Comparison of ENCODE assay signal across 12 cellular contexts in the genomic region with DNA sequence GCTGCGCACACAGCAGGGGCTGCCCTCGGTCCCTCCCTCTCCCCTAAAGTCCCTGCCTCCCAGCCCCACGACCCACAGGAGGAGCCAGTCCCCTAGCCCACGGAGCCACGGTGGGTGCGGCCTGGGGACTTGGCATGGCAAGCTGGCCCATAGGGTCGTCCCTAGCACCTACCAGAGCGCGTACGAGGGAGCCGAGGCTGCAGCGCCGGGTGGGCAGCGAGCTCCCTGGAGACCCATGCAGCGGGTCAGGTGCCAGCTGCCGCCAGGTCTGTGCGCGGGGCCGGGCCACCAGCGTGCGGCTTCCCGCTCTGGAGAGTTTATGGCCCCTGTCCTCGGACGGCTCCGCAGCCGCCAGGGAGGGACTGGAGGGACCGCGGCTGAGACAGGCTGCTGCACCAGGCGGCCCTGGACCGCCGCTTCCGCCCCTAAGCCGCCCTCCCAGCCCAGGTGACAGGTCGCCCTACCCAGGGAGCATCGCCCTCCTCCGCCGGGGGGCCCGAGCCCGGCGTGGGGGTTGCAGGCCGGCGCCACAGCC.
DNase-seq lines count a peak whose midpoint lies in the region; ATAC-seq and TF ChIP-seq lines count a peak whose summit lies in the region.
"Had no signal": no experiment of that assay in that cellular context is flagged by ENCODE, and none has a peak within 500 bp of the region (broad histone marks: within the 10 kb centered on the region; RNA-seq: fewer than 3 reads in every experiment).

No MANE protein-coding gene starts in this region.

- intact Hi-C loops in breast epithelium (cut with DNase I; ENCODE audit: low total_unique reads) = no loop called here
- intact Hi-C loops in MCF 10A (cut with micrococcal nuclease) = no loop called here
- intact Hi-C loops in esophagus muscularis mucosa (cut with DNase I) = loop anchor here (2.0 kb wide), 1 partner anchor 126 kb away; no protein-coding TSS in a partner anchor
- intact Hi-C loops in adrenal gland (cut with DNase I) = loop anchor here (5.0 to 10.0 kb wide), 2 partner anchors 116 to 119 kb away; no protein-coding TSS in a partner anchor

- H3K4me3 Mint-ChIP-seq in MCF 10A (ENCODE audit: unreplicated experiment) = no peak overlapping the region

- CTCF ChIA-PET in MCF 10A (lab: Yijun Ruan, JAX) = interaction anchor here (1.0 to 3.6 kb wide), 13 partner anchors 15 to 644 kb away, joined by 3 to 50 read pairs (median 4); no protein-coding TSS in a partner anchor

- H3K4me3 ChIP-seq in breast epithelium (peak overlapping the region in 2 of 3 donors; percentile 57 to 71), esophagus muscularis mucosa (peak overlapping the region; percentile 44 to 57 (median 50)), suprapubic skin (peak overlapping the region; percentile 50), adrenal gland (no peak overlapping the region)

- no peaks in the 10 kb centered on the region for H3K4me1 Mint-ChIP-seq in MCF 10A (ENCODE audit: insufficient read depth, unreplicated experiment)
- H3K4me1 Mint-ChIP-seq: H9, memory B cell had no signal

- H3K36me3 Mint-ChIP-seq in MCF 10A (ENCODE audit: insufficient read depth, unreplicated experiment) = no peaks in the 10 kb centered on the region
- H3K36me3 Mint-ChIP-seq: memory B cell had no signal

- H3K36me3 ChIP-seq in breast epithelium = no peaks in the 10 kb centered on the region
- no peaks in the 10 kb centered on the region for H3K36me3 ChIP-seq in esophagus muscularis mucosa
- no peaks in the 10 kb centered on the region for H3K36me3 ChIP-seq in suprapubic skin
- no peaks in the 10 kb centered on the region for H3K36me3 ChIP-seq in adrenal gland (replicated peaks in 1 of 2)

- H3K9me3 ChIP-seq in breast epithelium (no peaks in the 10 kb centered on the region), esophagus muscularis mucosa (no peaks in the 10 kb centered on the region), suprapubic skin (no peaks in the 10 kb centered on the region), adrenal gland (replicated peaks in 1 of 3) (no peaks in the 10 kb centered on the region)

- POLR2A ChIA-PET in MCF 10A (lab: Yijun Ruan, JAX) = interaction anchor here (0.6 kb wide), 1 partner anchor 63 kb away, joined by 3 read pairs; no protein-coding TSS in a partner anchor

- H3K9me3 Mint-ChIP-seq in MCF 10A (ENCODE audit: unreplicated experiment) = no peaks in the 10 kb centered on the region
- H3K9me3 Mint-ChIP-seq: H9, memory B cell had no signal

- peak; percentile 20 for ATAC-seq in HG03378 (IDR thresholded peaks at IDR 0.05; ENCODE audit: unreplicated experiment)

- TF ChIP-seq CTCF in breast epithelium (IDR thresholded peaks at IDR 0.05) = no peak
- no peak for TF ChIP-seq CTCF in MCF 10A (IDR thresholded peaks at IDR 0.05; ENCODE audit: unreplicated experiment)
- no peak for TF ChIP-seq CTCF in esophagus muscularis mucosa (IDR thresholded peaks at IDR 0.05)
- TF ChIP-seq CTCF in suprapubic skin (IDR thresholded peaks at IDR 0.05) = no peak
- no peak for TF ChIP-seq CTCF in adrenal gland (IDR thresholded peaks at IDR 0.05)

- WGBS in esophagus muscularis mucosa = no CpG with 5 or more reads among the region's 42 CpGs
- WGBS in suprapubic skin = no CpG with 5 or more reads among the region's 42 CpGs
- 53 to 70% (median 58%) methylated on average over 2 to 42 of the region's 42 CpGs for WGBS in adrenal gland, 4 donors

- no TSS peak for BruUV-seq in MCF 10A (replicated peaks; lab: Mats Ljungman, UMichigan)

- H3K27me3 Mint-ChIP-seq in MCF 10A (ENCODE audit: insufficient read depth, unreplicated experiment) = peaks cover 9% of the 10 kb centered on the region

- no peak overlapping the region for H3K27ac ChIP-seq in breast epithelium
- H3K27ac ChIP-seq in esophagus muscularis mucosa (replicated peaks in 1 of 4) = no peak overlapping the region
- no peak overlapping the region for H3K27ac ChIP-seq in suprapubic skin
- no peak overlapping the region for H3K27ac ChIP-seq in adrenal gland

- no peak for TF ChIP-seq POLR2A in breast epithelium (IDR thresholded peaks at IDR 0.05)
- TF ChIP-seq POLR2A in esophagus muscularis mucosa (IDR thresholded peaks at IDR 0.05; ENCODE audit: low read depth) = no peak
- TF ChIP-seq POLR2A in suprapubic skin (IDR thresholded peaks at IDR 0.05) = no peak
- no peak for TF ChIP-seq POLR2A in adrenal gland (IDR thresholded peaks at IDR 0.05)

- DNase-seq in breast epithelium (ENCODE audit: low spot score in 2 of 2) (no peak), MCF 10A (ENCODE audit: unreplicated experiment) (no peak), esophagus muscularis mucosa (ENCODE audit: extremely low spot score) (no peak), suprapubic skin (ENCODE audit: low spot score in 2 of 2) (no peak), adrenal gland (no peak), NCI-H2107 (lab: John Stamatoyannopoulos, UW) (no peak)
- no peak for DNase-seq in stimulated activated naive CD4-positive, alpha-beta T cell treated with Interleukin-2 at 50 U/mL for 16 hours (lab: John Stamatoyannopoulos, UW)
- DNase-seq: NCI-H446 treated with DMSO at 0.1 percent for 48 hours had no signal

- TF ChIP-seq EP300 in esophagus muscularis mucosa (IDR thresholded peaks at IDR 0.05) (no peak), suprapubic skin (IDR thresholded peaks at IDR 0.05) (no peak)

- no peak overlapping the region for H3K27ac Mint-ChIP-seq in MCF 10A (ENCODE audit: low read depth, unreplicated experiment)
- H3K27ac Mint-ChIP-seq: activated CD8-positive, alpha-beta T cell treated with anti-CD3 and anti-CD28 coated beads, Interleukin-2, amount 10 ng/mL, durations not matched to agents 7 days and 5 days; H9; memory B cell had no signal

- H3K27me3 ChIP-seq in breast epithelium (no peaks in the 10 kb centered on the region), esophagus muscularis mucosa (peaks cover 0 to 15% (median 0%) of the 10 kb centered on the region in 4 donors), suprapubic skin (no peaks in the 10 kb centered on the region), adrenal gland (no peaks in the 10 kb centered on the region)

- no peaks in the 10 kb centered on the region for H3K4me1 ChIP-seq in breast epithelium
- peaks cover 10 to 19% (median 16%) of the 10 kb centered on the region in 4 donors for H3K4me1 ChIP-seq in esophagus muscularis mucosa
- H3K4me1 ChIP-seq in suprapubic skin = peaks cover 15% of the 10 kb centered on the region
- peaks cover 3 to 13% of the 10 kb centered on the region in 2 donors for H3K4me1 ChIP-seq in adrenal gland (replicated peaks in 1 of 2)

Comparison
In these comparisons a context has a peak if more than half of its experiments do, and no peak if none do; other contexts are left out.
1. H3K4me3 ChIP-seq: peak in breast epithelium (2 of 3), esophagus muscularis mucosa (4 of 4) and suprapubic skin (single experiment); none in adrenal gland (0 of 4).
2. intact Hi-C loops: an anchor here in esophagus muscularis mucosa (2.0 kb wide) and adrenal gland (5.0 to 10.0 kb wide); none called in breast epithelium and MCF 10A.